ENCODE assay signal across 20 cellular contexts in the genomic region with DNA sequence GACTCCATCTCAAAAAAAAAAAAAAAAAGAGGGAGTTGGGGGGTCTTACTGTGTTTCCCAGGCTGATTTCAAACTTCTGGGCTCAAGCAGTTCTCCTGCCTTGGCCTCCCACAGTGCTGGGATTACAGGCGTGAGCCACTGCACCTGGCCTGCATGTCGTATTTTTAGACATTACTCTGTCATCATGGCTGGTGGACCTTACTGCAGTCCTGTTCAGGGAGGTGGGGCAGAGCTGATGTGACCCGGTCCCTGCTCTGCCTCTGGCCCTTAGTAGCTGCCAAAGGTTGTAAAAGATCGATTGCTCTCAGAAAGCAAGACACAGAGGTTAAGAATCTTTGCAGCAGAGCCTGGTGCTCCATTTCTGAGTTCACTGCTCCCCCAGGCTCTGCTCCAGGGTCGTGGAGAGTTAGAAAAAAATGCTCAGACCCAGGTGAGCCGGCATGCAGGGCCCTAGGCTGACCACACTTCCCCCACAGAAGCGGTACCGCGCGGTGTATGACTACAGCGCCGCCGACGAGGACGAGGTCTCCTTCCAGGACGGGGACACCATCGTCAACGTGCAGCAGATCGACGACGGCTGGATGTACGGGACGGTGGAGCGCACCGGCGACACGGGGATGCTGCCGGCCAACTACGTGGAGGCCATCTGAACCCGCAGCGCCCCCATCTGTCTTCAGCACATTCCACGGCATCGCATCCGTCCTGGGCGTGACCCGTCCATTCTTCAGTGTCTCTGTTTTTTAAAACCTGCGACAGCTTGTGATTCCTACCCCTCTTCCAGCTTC. TPM values are rescaled to one million over a fixed set of nuclear protein-coding genes. Genes with fewer than 3 reads are reported as not detected.
DNase-seq lines count a peak whose midpoint lies in the region; ATAC-seq and TF ChIP-seq lines count a peak whose summit lies in the region.
"Had no signal": no experiment of that assay in that cellular context is flagged by ENCODE, and none has a peak within 500 bp of the region (broad histone marks: within the 10 kb centered on the region; RNA-seq: fewer than 3 reads in every experiment).

No MANE protein-coding gene starts in this region.

- no peak for ATAC-seq in activated CD8-positive, alpha-beta memory T cell treated with anti-CD3 and anti-CD28 coated beads, Interleukin-2, amount 10 ng/mL, durations not matched to agents 7 days and 5 days

- intact Hi-C loops in stomach (cut with DNase I; ENCODE audit: low total_unique reads), result no loop called here

- H3K27ac ChIP-seq in liver (ENCODE audit: low read depth in 1 of 2, low read length in 2 of 2) (no peak overlapping the region), stomach (peak overlapping the region in 2 of 5 donors; percentile 29 to 78)
- H3K27ac ChIP-seq: SJSA1 had no signal

- TF ChIP-seq POLR2A in stomach (IDR thresholded peaks at IDR 0.05), result no peak

- no peak for DNase-seq in activated naive CD4-positive, alpha-beta T cell (lab: John Stamatoyannopoulos, UW)
- DNase-seq in activated CD8-positive, alpha-beta memory T cell treated with anti-CD3 and anti-CD28 coated beads, Interleukin-2, amount 10 ng/mL, durations not matched to agents 7 days and 5 days, result peak; percentile 40
- DNase-seq in stomach, result peak; percentile 24
- no peak for DNase-seq in amygdala (lab: John Stamatoyannopoulos, UW)
- DNase-seq in OCI-M2 (lab: John Stamatoyannopoulos, UW; ENCODE audit: unreplicated experiment), result no peak
- DNase-seq in RPMI8226, result no peak
- DNase-seq: Calu3; KG1; kidney glomerular epithelial cell; NCI-H2029; NCI-H82; stimulated activated CD4-positive, alpha-beta T cell treated with anti-CD3 and anti-CD28 coated beads, Interleukin-12 subunit alpha, Interleukin-12 subunit beta, amount 100 ng/mL, for 4 hours had no signal

- no peak for TF ChIP-seq EP300 in stomach (IDR thresholded peaks at IDR 0.05)

- H3K9ac ChIP-seq in liver (ENCODE audit: low read depth in 1 of 2, low read length in 2 of 2), result no peak overlapping the region

- CTCF ChIA-PET in activated CD8-positive, alpha-beta memory T cell treated with anti-CD3 and anti-CD28 coated beads, Interleukin-2, amount 10 ng/mL, durations not matched to agents 7 days and 5 days (lab: Charles Lee), result interaction anchor here (1.2 kb wide), 1 partner anchor 47 kb away, joined by 3 read pairs; no protein-coding TSS in a partner anchor

- no peak overlapping the region for H3K4me3 Mint-ChIP-seq in activated naive CD4-positive, alpha-beta T cell treated with anti-CD3 and anti-CD28 coated beads, Interleukin-2, amount 50 U/mL, for 24 hours
- no peak overlapping the region for H3K4me3 Mint-ChIP-seq in activated CD8-positive, alpha-beta memory T cell treated with anti-CD3 and anti-CD28 coated beads, Interleukin-2, amount 10 ng/mL, durations not matched to agents 7 days and 5 days
- H3K4me3 Mint-ChIP-seq: brain had no signal

- H3K27me3 ChIP-seq in liver (ENCODE audit: control insufficient read depth in 4 of 4, insufficient read depth in 4 of 4, low read length in 3 of 4) (no peaks in the 10 kb centered on the region), stomach (no peaks in the 10 kb centered on the region)
- H3K27me3 ChIP-seq: neutrophil, SJSA1, upper lobe of left lung had no signal

- H3K4me1 Mint-ChIP-seq in activated naive CD4-positive, alpha-beta T cell treated with anti-CD3 and anti-CD28 coated beads, Interleukin-2, amount 50 U/mL, for 24 hours, result peaks cover 14% of the 10 kb centered on the region
- H3K4me1 Mint-ChIP-seq in activated CD8-positive, alpha-beta memory T cell treated with anti-CD3 and anti-CD28 coated beads, Interleukin-2, amount 10 ng/mL, durations not matched to agents 7 days and 5 days, result peaks cover 15% of the 10 kb centered on the region

- no peak for TF ChIP-seq RAD21 in liver (IDR thresholded peaks at IDR 0.05)

- no peak for TF ChIP-seq CTCF in liver (IDR thresholded peaks at IDR 0.05; ENCODE audit: low read depth, low read length, missing input control)
- TF ChIP-seq CTCF in stomach (IDR thresholded peaks at IDR 0.05), result no peak

- WGBS in liver, result 83% methylated on average over 37 of the region's 37 CpGs
- WGBS in stomach, 5 donors, result 80 to 86% (median 82%) methylated on average over 16 to 37 of the region's 37 CpGs

- H3K36me3 ChIP-seq in liver (ENCODE audit: control insufficient read depth in 4 of 4, insufficient read depth in 3 of 4, low read depth in 1 of 4, low read length in 3 of 4) (peaks cover 10 to 40% (median 27%) of the 10 kb centered on the region in 4 donors), stomach (peaks cover 50 to 82% (median 74%) of the 10 kb centered on the region in 4 donors)

- peaks cover 9 to 28% (median 11%) of the 10 kb centered on the region in 4 donors for H3K4me1 ChIP-seq in liver (ENCODE audit: control insufficient read depth in 4 of 4, insufficient read depth in 4 of 4, low read length in 3 of 4)
- peaks cover 21 to 68% (median 48%) of the 10 kb centered on the region in 4 donors for H3K4me1 ChIP-seq in stomach
- H3K4me1 ChIP-seq: SJSA1 had no signal

- H3K4me3 ChIP-seq in liver (ENCODE audit: low read depth in 1 of 3, low read length in 3 of 3) (no peak overlapping the region), stomach (no peak overlapping the region)
- H3K4me3 ChIP-seq: SJSA1, upper lobe of left lung had no signal

- peaks cover 7% of the 10 kb centered on the region for H3K36me3 Mint-ChIP-seq in activated naive CD4-positive, alpha-beta T cell treated with anti-CD3 and anti-CD28 coated beads, Interleukin-2, amount 50 U/mL, for 24 hours
- H3K36me3 Mint-ChIP-seq in activated CD8-positive, alpha-beta memory T cell treated with anti-CD3 and anti-CD28 coated beads, Interleukin-2, amount 10 ng/mL, durations not matched to agents 7 days and 5 days, result peaks cover 34% of the 10 kb centered on the region

- H3K9me3 ChIP-seq in liver (ENCODE audit: control insufficient read depth in 4 of 4, low read length in 3 of 4) (no peaks in the 10 kb centered on the region), stomach (no peaks in the 10 kb centered on the region)
- H3K9me3 ChIP-seq: neutrophil, SJSA1, upper lobe of left lung had no signal

- H3K27me3 Mint-ChIP-seq in activated naive CD4-positive, alpha-beta T cell treated with anti-CD3 and anti-CD28 coated beads, Interleukin-2, amount 50 U/mL, for 24 hours, result no peaks in the 10 kb centered on the region
- no peaks in the 10 kb centered on the region for H3K27me3 Mint-ChIP-seq in activated CD8-positive, alpha-beta memory T cell treated with anti-CD3 and anti-CD28 coated beads, Interleukin-2, amount 10 ng/mL, durations not matched to agents 7 days and 5 days

- peak overlapping the region; percentile 32 for H3K27ac Mint-ChIP-seq in activated naive CD4-positive, alpha-beta T cell treated with anti-CD3 and anti-CD28 coated beads, Interleukin-2, amount 50 U/mL, for 24 hours
- no peak overlapping the region for H3K27ac Mint-ChIP-seq in activated CD8-positive, alpha-beta memory T cell treated with anti-CD3 and anti-CD28 coated beads, Interleukin-2, amount 10 ng/mL, durations not matched to agents 7 days and 5 days

- H3K9me3 Mint-ChIP-seq in activated naive CD4-positive, alpha-beta T cell treated with anti-CD3 and anti-CD28 coated beads, Interleukin-2, amount 50 U/mL, for 24 hours, result no peaks in the 10 kb centered on the region
- no peaks in the 10 kb centered on the region for H3K9me3 Mint-ChIP-seq in activated CD8-positive, alpha-beta memory T cell treated with anti-CD3 and anti-CD28 coated beads, Interleukin-2, amount 10 ng/mL, durations not matched to agents 7 days and 5 days (ENCODE audit: low read depth)
- H3K9me3 Mint-ChIP-seq: brain had no signal

TF ChIP-seq in liver, 16 proteins besides CTCF, POLR2A, EP300 and RAD21 (continues in another document):
- TF ChIP-seq HNF4A (conservative IDR thresholded peaks at IDR 0.05) (peak; percentile 18 to 32), JUND (IDR thresholded peaks at IDR 0.05) (no peak), YY1 (IDR thresholded peaks at IDR 0.05) (no peak), NR2F2 (IDR thresholded peaks at IDR 0.05) (no peak), FOXA1 (IDR thresholded peaks at IDR 0.05) (no peak), EGR1 (IDR thresholded peaks at IDR 0.05; ENCODE audit: low read depth in 2 of 2) (no peak), RXRA (IDR thresholded peaks at IDR 0.05) (peak; percentile 42 to 49)
- TF ChIP-seq, protein P1, sequence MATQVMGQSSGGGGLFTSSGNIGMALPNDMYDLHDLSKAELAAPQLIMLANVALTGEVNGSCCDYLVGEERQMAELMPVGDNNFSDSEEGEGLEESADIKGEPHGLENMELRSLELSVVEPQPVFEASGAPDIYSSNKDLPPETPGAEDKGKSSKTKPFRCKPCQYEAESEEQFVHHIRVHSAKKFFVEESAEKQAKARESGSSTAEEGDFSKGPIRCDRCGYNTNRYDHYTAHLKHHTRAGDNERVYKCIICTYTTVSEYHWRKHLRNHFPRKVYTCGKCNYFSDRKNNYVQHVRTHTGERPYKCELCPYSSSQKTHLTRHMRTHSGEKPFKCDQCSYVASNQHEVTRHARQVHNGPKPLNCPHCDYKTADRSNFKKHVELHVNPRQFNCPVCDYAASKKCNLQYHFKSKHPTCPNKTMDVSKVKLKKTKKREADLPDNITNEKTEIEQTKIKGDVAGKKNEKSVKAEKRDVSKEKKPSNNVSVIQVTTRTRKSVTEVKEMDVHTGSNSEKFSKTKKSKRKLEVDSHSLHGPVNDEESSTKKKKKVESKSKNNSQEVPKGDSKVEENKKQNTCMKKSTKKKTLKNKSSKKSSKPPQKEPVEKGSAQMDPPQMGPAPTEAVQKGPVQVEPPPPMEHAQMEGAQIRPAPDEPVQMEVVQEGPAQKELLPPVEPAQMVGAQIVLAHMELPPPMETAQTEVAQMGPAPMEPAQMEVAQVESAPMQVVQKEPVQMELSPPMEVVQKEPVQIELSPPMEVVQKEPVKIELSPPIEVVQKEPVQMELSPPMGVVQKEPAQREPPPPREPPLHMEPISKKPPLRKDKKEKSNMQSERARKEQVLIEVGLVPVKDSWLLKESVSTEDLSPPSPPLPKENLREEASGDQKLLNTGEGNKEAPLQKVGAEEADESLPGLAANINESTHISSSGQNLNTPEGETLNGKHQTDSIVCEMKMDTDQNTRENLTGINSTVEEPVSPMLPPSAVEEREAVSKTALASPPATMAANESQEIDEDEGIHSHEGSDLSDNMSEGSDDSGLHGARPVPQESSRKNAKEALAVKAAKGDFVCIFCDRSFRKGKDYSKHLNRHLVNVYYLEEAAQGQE (IDR thresholded peaks at IDR 0.05), result no peak

RNA-seq across cellular contexts. Expression of a gene that starts 48.5 kb away (rescaled TPM):
- total RNA-seq in activated CD8-positive, alpha-beta memory T cell treated with anti-CD3 and anti-CD28 coated beads, Interleukin-2, amount 10 ng/mL, durations not matched to agents 7 days and 5 days, result 100 to 1,000 TPM; 208 to 239 TPM
- total RNA-seq in liver (10 to 100 TPM; 59.4 to 77.4 TPM), stomach (100 to 1,000 TPM in 3 of 5 donors, 10 to 100 TPM in 2; 93.0 to 183 (median 107) TPM)
- polyA plus RNA-seq in liver (10 to 100 TPM; 18.2 to 77.7 TPM), stomach (100 to 1,000 TPM in 1 of 3 donors, 10 to 100 TPM in 2; 33.7 to 119 (median 94.3) TPM)

RNA-seq across cellular contexts. Expression of a gene that starts 48.9 kb away (rescaled TPM):
- under 1 TPM in 1 of 2 experiments, not detected in 1; 0.18 TPM for total RNA-seq in activated CD8-positive, alpha-beta memory T cell treated with anti-CD3 and anti-CD28 coated beads, Interleukin-2, amount 10 ng/mL, durations not matched to agents 7 days and 5 days
- total RNA-seq in liver (not detected), stomach (not detected)
- polyA plus RNA-seq in liver (not detected), stomach (not detected)
- total RNA-seq: Calu3, glomerular endothelial cell, SJSA1, upper lobe of left lung had no signal
- polyA plus RNA-seq: AG04450 had no signal

Comparison
In these comparisons a context has a peak if more than half of its experiments do, and no peak if none do; other contexts are left out.
1. DNase-seq: peak in activated CD8-positive, alpha-beta memory T cell treated with anti-CD3 and anti-CD28 coated beads, Interleukin-2, amount 10 ng/mL, durations not matched to agents 7 days and 5 days (single experiment) and stomach (single experiment); none in activated naive CD4-positive, alpha-beta T cell (0 of 4), amygdala (0 of 56), OCI-M2 (single experiment) and RPMI8226 (single experiment).